2 cellular contexts compared by ENCODE assay signal in genomic region chr18:79402209-79402576, GRCh38.
TF ChIP-seq lines count a peak whose summit lies in the region.

No MANE protein-coding gene starts in this region.

TF ChIP-seq in HepG2, 621 proteins besides CTCF, POLR2A, EP300 and RAD21:
- TF ChIP-seq KDM1A (CRISPR knock-in tag; IDR thresholded peaks at IDR 0.05) = no peak
- TF ChIP-seq STAT5B (CRISPR knock-in tag; IDR thresholded peaks at IDR 0.05) = no peak
- TF ChIP-seq ZBED4 (CRISPR knock-in tag; IDR thresholded peaks at IDR 0.05; ENCODE audit: borderline replicate concordance) = no peak
- no peak for TF ChIP-seq THAP9 (CRISPR knock-in tag; IDR thresholded peaks at IDR 0.05; ENCODE audit: borderline replicate concordance)
- TF ChIP-seq FOXM1 (CRISPR knock-in tag; IDR thresholded peaks at IDR 0.05) = no peak
- no peak for TF ChIP-seq ATF3 (CRISPR knock-in tag; IDR thresholded peaks at IDR 0.05)
- TF ChIP-seq ZNF503 (CRISPR knock-in tag; IDR thresholded peaks at IDR 0.05) = no peak
- TF ChIP-seq ZNF883 (CRISPR knock-in tag; IDR thresholded peaks at IDR 0.05; ENCODE audit: not compliant biosample characterization) = no peak
- TF ChIP-seq TMF1 (CRISPR knock-in tag; IDR thresholded peaks at IDR 0.05; ENCODE audit: low read depth) = no peak
- no peak for TF ChIP-seq ZFP62 (CRISPR knock-in tag; IDR thresholded peaks at IDR 0.05)
- no peak for TF ChIP-seq JUND (CRISPR knock-in tag; IDR thresholded peaks at IDR 0.05)
- TF ChIP-seq ZNF235 (CRISPR knock-in tag; IDR thresholded peaks at IDR 0.05; ENCODE audit: borderline replicate concordance) = no peak
- TF ChIP-seq MIXL1 (CRISPR knock-in tag; IDR thresholded peaks at IDR 0.05) = no peak
- no peak for TF ChIP-seq FOXK2 (IDR thresholded peaks at IDR 0.05)
- TF ChIP-seq SALL1 (CRISPR knock-in tag; IDR thresholded peaks at IDR 0.05) = no peak
- TF ChIP-seq MXD3 (CRISPR knock-in tag; IDR thresholded peaks at IDR 0.05) = no peak
TF ChIP-seq in HepG2: peak in this region for 0.

TF ChIP-seq in GM12878, 131 proteins besides CTCF, POLR2A, EP300 and RAD21:
- TF ChIP-seq POU2F2 (IDR thresholded peaks at IDR 0.05; ENCODE audit: borderline replicate concordance, low read depth, low read length) (no peak), NR2C1 (IDR thresholded peaks at IDR 0.05) (no peak), ESRRA (IDR thresholded peaks at IDR 0.05; ENCODE audit: low read length) (no peak), ZBTB4 (CRISPR knock-in tag; IDR thresholded peaks at IDR 0.05) (no peak), BCL3 (IDR thresholded peaks at IDR 0.05; ENCODE audit: borderline replicate concordance, insufficient read depth, low read depth, low read length, poor library complexity, severe bottlenecking) (no peak), RAD51 (IDR thresholded peaks at IDR 0.05) (no peak), MTA3 (IDR thresholded peaks at IDR 0.05; ENCODE audit: borderline replicate concordance, low read length) (no peak), ZNF687 (IDR thresholded peaks at IDR 0.05) (no peak), ATF3 (IDR thresholded peaks at IDR 0.05; ENCODE audit: borderline replicate concordance, extremely low read depth, low read depth, low read length) (no peak), SMAD1 (IDR thresholded peaks at IDR 0.05; ENCODE audit: low read depth, partially characterized antibody) (no peak), SREBF1 (IDR thresholded peaks at IDR 0.05; ENCODE audit: low read length) (no peak), ZBED1 (IDR thresholded peaks at IDR 0.05; ENCODE audit: borderline replicate concordance) (no peak), ZBTB33 (IDR thresholded peaks at IDR 0.05) (no peak), ZBTB40 (IDR thresholded peaks at IDR 0.05; ENCODE audit: borderline replicate concordance) (no peak), MAX (IDR thresholded peaks at IDR 0.05; ENCODE audit: low read depth, low read length) (no peak)
